In the genomic region with DNA sequence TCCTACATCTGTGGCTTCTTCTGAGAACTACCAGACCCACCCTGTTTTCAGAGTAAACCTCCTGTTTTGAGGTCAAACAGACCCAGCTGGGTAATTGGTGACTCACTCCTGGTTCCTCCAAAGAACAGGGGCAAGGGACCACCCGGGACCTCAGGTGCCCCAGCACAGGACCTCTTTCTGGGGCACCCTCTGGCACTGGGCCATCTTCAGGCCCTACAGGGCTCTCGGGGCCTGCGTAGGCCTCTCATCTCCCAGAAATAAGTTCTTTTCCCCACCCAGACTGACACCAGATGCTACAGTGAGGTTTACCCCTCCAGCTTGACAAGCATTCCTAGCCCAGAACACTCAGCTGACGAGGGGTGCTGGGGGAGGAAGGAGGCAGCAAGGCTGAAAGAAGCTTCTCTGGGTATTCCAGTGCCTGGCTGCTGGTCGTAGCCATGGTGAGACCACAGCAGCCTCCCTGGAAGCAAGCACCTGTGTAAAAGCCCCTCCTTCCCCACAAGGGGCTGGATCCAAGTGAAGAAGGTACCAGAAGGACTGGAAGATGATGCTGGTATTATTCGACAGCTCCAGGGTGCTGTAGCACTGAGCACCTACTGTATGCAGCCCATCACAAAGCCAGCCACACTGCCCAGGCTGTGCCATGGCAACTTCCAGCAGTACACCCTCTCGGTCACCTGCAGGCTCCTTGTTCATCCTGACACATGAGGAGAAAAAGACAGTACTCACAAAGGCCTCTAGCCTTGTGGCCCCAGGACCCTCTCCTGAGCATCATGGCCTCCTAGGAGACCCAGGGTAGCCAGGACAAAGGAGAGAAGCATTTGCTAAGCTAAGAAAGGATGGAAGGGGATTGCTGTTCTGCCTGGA, we compare ENCODE assay signal across 9 cellular contexts. TPM values are rescaled to one million over a fixed set of nuclear protein-coding genes. Genes with fewer than 3 reads are reported as not detected.
DNase-seq lines count a peak whose midpoint lies in the region.
"Had no signal": no experiment of that assay in that cellular context is flagged by ENCODE, and none has a peak within 500 bp of the region (broad histone marks: within the 10 kb centered on the region; RNA-seq: fewer than 3 reads in every experiment).

No MANE protein-coding gene starts in this region.

- H4K20me1 ChIP-seq in Karpas-422 (ENCODE audit: insufficient read depth, low read depth, low read length) = peaks cover 21% of the 10 kb centered on the region; the same call in 1 of the 2 replicates

- no peaks in the 10 kb centered on the region for H3K9me3 ChIP-seq in Karpas-422 (ENCODE audit: low read length)

- no peak overlapping the region for H3K9ac ChIP-seq in Karpas-422 (ENCODE audit: low read length)

- H3K4me3 ChIP-seq in Karpas-422 (ENCODE audit: low read length) = no peak overlapping the region

- H3K4me1 ChIP-seq in Karpas-422 (ENCODE audit: low read length) = peaks cover 29% of the 10 kb centered on the region

- H3K9me2 ChIP-seq in Karpas-422 (replicated peaks; ENCODE audit: insufficient read depth, low read length) = no peaks in the 10 kb centered on the region

- H3K4me2 ChIP-seq in Karpas-422 (ENCODE audit: low read depth, low read length, poor library complexity, severe bottlenecking) = no peak overlapping the region

- H3K27ac ChIP-seq in Karpas-422 (ENCODE audit: low read length) = peak overlapping the region; percentile 42; the same call in 1 of the 2 replicates

- H3K36me3 ChIP-seq in Karpas-422 (ENCODE audit: insufficient read depth, low read length) = peaks cover 27% of the 10 kb centered on the region

- no peaks in the 10 kb centered on the region for H3K27me3 ChIP-seq in Karpas-422 (ENCODE audit: low read length)

- H2AFZ ChIP-seq in Karpas-422 (ENCODE audit: low read length) = no peak overlapping the region

- peak; percentile 15 for DNase-seq in NCI-H1694 treated with DMSO at 0.1 percent for 48 hours (lab: John Stamatoyannopoulos, UW)
- no peak for DNase-seq in NCI-H1694 (lab: John Stamatoyannopoulos, UW)
- DNase-seq in Karpas-422 = no peak
- DNase-seq in amniotic epithelial cell (ENCODE audit: low read depth) = peak; percentile 29
- DNase-seq in stimulated activated CD8-positive, alpha-beta memory T cell treated with anti-CD3 and anti-CD28 coated beads, Interleukin-7, amount 100 ng/mL, for 48 hours (ENCODE audit: extremely low read depth in 1 of 2, low read depth in 1 of 2) = peak; percentile 25 to 46
- no peak for DNase-seq in kidney tubule cell (ENCODE audit: low spot score)
- no peak for DNase-seq in NCI-H510A treated with DMSO at 0.1 percent for 48 hours (lab: John Stamatoyannopoulos, UW)
- DNase-seq in ureter (ENCODE audit: low spot score) = no peak

- peaks cover 12% of the 10 kb centered on the region for H3K79me2 ChIP-seq in Karpas-422 (ENCODE audit: low read length)

RNA-seq across cellular contexts. Expression of gene ALOX5, which starts 47.4 kb away (rescaled TPM):
- total RNA-seq in Karpas-422 (2014; rRNA removed; shearing (Covaris generic); ENCODE audit: low replicate concordance) = 480 and 661 TPM in 2 replicates
- total RNA-seq in ureter = 237 TPM
- total RNA-seq: A673 had no signal

Comparison
In these comparisons a context has a peak if more than half of its experiments do, and no peak if none do; other contexts are left out.
1. DNase-seq: peak in NCI-H1694 treated with DMSO at 0.1 percent for 48 hours (single experiment), amniotic epithelial cell (single experiment) and stimulated activated CD8-positive, alpha-beta memory T cell treated with anti-CD3 and anti-CD28 coated beads, Interleukin-7, amount 100 ng/mL, for 48 hours (2 of 2); none in NCI-H1694 (single experiment), Karpas-422 (single experiment), kidney tubule cell (single experiment), NCI-H510A treated with DMSO at 0.1 percent for 48 hours (single experiment) and ureter (single experiment).